Comparison of ENCODE assay signal across 1 cellular context in the genomic region with DNA sequence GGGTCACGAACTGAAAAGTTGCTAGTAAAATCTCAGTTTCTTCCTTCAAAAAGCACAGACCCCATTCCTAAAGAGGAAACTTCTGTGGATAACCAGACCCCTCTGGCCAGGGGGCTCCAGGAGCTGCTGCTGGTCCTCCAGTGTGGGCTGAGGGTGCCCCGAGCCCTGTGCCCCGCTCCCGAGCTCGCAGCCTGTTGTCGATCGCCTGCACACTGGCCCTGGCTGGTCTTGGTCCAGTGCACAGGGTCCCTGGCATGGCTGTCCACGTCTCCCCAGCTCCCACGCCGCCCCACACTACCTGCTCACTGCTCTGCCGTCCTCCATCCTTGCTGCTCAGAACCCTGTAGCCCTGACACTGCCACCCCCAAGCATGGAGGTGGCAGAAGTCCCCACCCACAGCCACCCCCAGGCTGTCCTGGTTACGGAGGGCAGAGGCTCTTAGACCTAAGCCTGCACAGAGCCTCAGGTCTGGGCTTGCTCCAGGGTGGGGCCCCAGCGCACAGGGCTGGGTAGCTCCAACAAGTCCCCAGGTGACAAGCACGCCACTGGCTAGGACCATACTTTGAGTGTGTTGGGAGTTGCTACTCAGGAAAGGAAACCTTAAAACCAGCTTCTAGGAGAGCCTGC.
TF ChIP-seq lines count a peak whose summit lies in the region.

No MANE protein-coding gene starts in this region.

TF ChIP-seq in GM23338, 12 proteins besides CTCF, POLR2A, EP300 and RAD21 (continued from another document):
- TF ChIP-seq, protein P1, sequence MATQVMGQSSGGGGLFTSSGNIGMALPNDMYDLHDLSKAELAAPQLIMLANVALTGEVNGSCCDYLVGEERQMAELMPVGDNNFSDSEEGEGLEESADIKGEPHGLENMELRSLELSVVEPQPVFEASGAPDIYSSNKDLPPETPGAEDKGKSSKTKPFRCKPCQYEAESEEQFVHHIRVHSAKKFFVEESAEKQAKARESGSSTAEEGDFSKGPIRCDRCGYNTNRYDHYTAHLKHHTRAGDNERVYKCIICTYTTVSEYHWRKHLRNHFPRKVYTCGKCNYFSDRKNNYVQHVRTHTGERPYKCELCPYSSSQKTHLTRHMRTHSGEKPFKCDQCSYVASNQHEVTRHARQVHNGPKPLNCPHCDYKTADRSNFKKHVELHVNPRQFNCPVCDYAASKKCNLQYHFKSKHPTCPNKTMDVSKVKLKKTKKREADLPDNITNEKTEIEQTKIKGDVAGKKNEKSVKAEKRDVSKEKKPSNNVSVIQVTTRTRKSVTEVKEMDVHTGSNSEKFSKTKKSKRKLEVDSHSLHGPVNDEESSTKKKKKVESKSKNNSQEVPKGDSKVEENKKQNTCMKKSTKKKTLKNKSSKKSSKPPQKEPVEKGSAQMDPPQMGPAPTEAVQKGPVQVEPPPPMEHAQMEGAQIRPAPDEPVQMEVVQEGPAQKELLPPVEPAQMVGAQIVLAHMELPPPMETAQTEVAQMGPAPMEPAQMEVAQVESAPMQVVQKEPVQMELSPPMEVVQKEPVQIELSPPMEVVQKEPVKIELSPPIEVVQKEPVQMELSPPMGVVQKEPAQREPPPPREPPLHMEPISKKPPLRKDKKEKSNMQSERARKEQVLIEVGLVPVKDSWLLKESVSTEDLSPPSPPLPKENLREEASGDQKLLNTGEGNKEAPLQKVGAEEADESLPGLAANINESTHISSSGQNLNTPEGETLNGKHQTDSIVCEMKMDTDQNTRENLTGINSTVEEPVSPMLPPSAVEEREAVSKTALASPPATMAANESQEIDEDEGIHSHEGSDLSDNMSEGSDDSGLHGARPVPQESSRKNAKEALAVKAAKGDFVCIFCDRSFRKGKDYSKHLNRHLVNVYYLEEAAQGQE (IDR thresholded peaks at IDR 0.05; ENCODE audit: unreplicated experiment): no peak
- TF ChIP-seq EZH2phosphoT487 (IDR thresholded peaks at IDR 0.05; ENCODE audit: unreplicated experiment) (no peak), POLR2AphosphoS5 (IDR thresholded peaks at IDR 0.05; ENCODE audit: low read depth) (no peak), CREB1 (CRISPR knock-in tag; IDR thresholded peaks at IDR 0.05; ENCODE audit: low read depth) (no peak), STAT1 (IDR thresholded peaks at IDR 0.05; ENCODE audit: unreplicated experiment) (no peak), JUNB (IDR thresholded peaks at IDR 0.05; ENCODE audit: unreplicated experiment) (no peak), ZNF331 (CRISPR knock-in tag; IDR thresholded peaks at IDR 0.05; ENCODE audit: low read depth) (no peak), EZH2 (IDR thresholded peaks at IDR 0.05; ENCODE audit: low read depth, unreplicated experiment) (no peak), NANOG (IDR thresholded peaks at IDR 0.05; ENCODE audit: borderline replicate concordance) (no peak)
